In the genomic region with DNA sequence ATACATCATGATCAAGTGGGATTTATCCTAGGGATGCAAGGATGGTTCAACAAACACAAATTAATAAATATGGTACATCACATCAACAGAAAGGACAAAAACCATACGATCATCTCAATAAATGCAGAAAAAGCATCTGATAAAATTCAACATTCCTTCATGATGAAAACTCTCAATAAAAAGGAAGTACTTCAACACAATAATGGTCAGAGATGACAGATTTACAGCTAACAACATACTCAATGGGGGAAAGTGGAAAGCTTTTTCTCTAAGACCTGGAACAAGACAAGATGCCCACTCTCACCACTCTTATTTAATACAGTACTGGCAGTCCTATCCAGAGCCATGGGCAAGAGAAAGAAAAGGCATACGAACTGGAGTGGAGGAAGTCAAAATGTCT, we compare ENCODE assay signal across 8 cellular contexts. TPM values are rescaled to one million over a fixed set of nuclear protein-coding genes. Genes with fewer than 3 reads are reported as not detected.
"Had no signal": no experiment of that assay in that cellular context is flagged by ENCODE, and none has a peak within 500 bp of the region (broad histone marks: within the 10 kb centered on the region; RNA-seq: fewer than 3 reads in every experiment).

No MANE protein-coding gene starts in this region.

- ATAC-seq: HepG2 had no signal

- DNase-seq: IMR-90, KG1 had no signal

- H3K4me2 ChIP-seq: KMS-11 had no signal

- H3K27ac ChIP-seq: HL-60, KMS-11 had no signal

- H3K9ac ChIP-seq: KMS-11 had no signal

- FAIRE-seq: HTR-8/SVneo had no signal

RNA-seq across cellular contexts. Expression of gene PRR15, which starts 39.9 kb away (rescaled TPM):
- total RNA-seq: HT1080, IMR-90 had no signal
- polyA plus RNA-seq: IgD-negative memory B cell, IMR-90 had no signal
